Comparison of ENCODE assay signal across 10 cellular contexts in the genomic region with DNA sequence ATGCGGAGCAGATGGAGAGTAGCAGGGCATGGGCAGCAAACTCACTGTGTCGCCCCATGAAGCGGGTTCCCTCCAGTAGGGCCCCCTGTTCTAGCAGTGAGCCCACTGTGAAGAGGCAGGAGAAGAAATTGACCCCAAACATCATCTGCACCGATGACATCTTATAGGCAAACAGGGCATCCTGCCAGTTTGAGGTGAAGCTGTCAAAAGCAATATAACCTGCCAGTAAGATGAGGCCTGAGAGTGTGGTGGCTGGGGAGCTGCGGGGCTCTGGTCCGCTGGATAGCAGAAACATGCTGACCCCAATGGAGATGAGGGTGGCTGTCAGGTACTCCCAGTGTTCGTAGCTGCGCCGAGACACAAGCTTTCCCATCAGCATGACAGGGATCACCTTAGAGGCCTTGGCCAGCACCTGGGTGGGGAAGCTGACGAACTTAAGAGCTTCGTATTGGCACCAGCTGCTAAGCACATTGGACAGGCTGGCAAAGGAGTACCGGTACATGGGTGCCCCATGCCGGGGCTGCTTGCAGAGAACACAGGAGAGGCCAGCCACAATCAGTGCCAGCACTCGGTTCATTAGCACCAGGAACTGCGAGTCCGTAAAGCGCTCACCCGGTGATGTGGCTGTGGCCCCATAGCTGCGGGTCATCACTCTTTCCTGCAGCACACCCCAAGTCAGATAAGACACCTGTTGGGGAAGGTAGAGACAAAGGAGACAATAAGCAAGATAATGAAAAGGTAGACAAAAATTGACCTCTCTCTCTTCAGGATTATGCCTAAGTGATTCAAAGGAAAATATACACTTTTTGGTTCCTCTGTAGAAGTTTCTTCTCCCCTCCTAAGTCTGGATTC. TPM values are rescaled to one million over a fixed set of nuclear protein-coding genes. Genes with fewer than 3 reads are reported as not detected.
DNase-seq lines count a peak whose midpoint lies in the region; ATAC-seq and TF ChIP-seq lines count a peak whose summit lies in the region.
"Had no signal": no experiment of that assay in that cellular context is flagged by ENCODE, and none has a peak within 500 bp of the region (broad histone marks: within the 10 kb centered on the region; RNA-seq: fewer than 3 reads in every experiment).

No MANE protein-coding gene starts in this region.

- peaks cover 50% of the 10 kb centered on the region for H3K4me1 Mint-ChIP-seq in T-helper 1 cell treated with Interleukin-12 subunit alpha and Interleukin-12 subunit beta and Interleukin-4 antibody, amounts not matched to agents 30 μg/mL and 1 μg/mL, for 36 hours (ENCODE audit: low read depth)

- peak overlapping the region; percentile 28 for H3K4me3 ChIP-seq in endocrine pancreas (ENCODE audit: control insufficient read depth, insufficient read depth, low read length)
- H3K4me3 ChIP-seq in transverse colon = no peak overlapping the region
- H3K4me3 ChIP-seq: body of pancreas, ovary had no signal

- H3K4me1 ChIP-seq in endocrine pancreas (ENCODE audit: control insufficient read depth, insufficient read depth, low read length) (no peaks in the 10 kb centered on the region), transverse colon (peaks cover 12 to 19% (median 17%) of the 10 kb centered on the region in 4 donors)

- no peak for DNase-seq in T-helper 1 cell
- DNase-seq in stimulated activated CD4-positive, alpha-beta T cell treated with anti-CD3 and anti-CD28 coated beads, Interleukin-4, amount 100 ng/mL, for 48 hours (ENCODE audit: low read depth in 2 of 2) = peak; percentile 28 to 39
- DNase-seq in transverse colon = no peak

- H3K9ac ChIP-seq in endocrine pancreas (ENCODE audit: control insufficient read depth, insufficient read depth, low read length) = no peak overlapping the region

- WGBS in transverse colon (ENCODE audit: low coverage in 1 of 2), 2 donors = 78 to 80% methylated on average over 2 to 19 of the region's 19 CpGs

- in situ Hi-C loops in transverse colon (cut with MboI; ENCODE audit: low pct_ligation_motif_present in 1 of 4, low pct_unique_long_range_greater_than_20kb in 1 of 4, low sequenced_read_pairs in 3 of 4) = no loop called here

- intact Hi-C loops in transverse colon (cut with DNase I; ENCODE audit: low total_unique reads) = no loop called here

- no peak overlapping the region for H3K27ac ChIP-seq in transverse colon

- no peak for ATAC-seq in HG02840 (IDR thresholded peaks at IDR 0.05; ENCODE audit: low FRiP score, unreplicated experiment)
- no peak for ATAC-seq in HG02610 (IDR thresholded peaks at IDR 0.05; ENCODE audit: unreplicated experiment)
- ATAC-seq: body of pancreas had no signal

- TF ChIP-seq EP300 in transverse colon (IDR thresholded peaks at IDR 0.05; ENCODE audit: low read depth) = no peak

- H3K27me3 Mint-ChIP-seq in T-helper 1 cell treated with Interleukin-12 subunit alpha and Interleukin-12 subunit beta and Interleukin-4 antibody, amounts not matched to agents 30 μg/mL and 1 μg/mL, for 36 hours (ENCODE audit: low read depth) = no peaks in the 10 kb centered on the region

- H3K36me3 ChIP-seq in endocrine pancreas (ENCODE audit: control insufficient read depth, insufficient read depth, low read length) = peaks cover 10% of the 10 kb centered on the region
- peaks cover 0 to 49% (median 25%) of the 10 kb centered on the region in 4 donors for H3K36me3 ChIP-seq in transverse colon

- TF ChIP-seq CTCF in transverse colon (IDR thresholded peaks at IDR 0.05) = no peak

- H3K27ac Mint-ChIP-seq in T-helper 1 cell treated with Interleukin-12 subunit alpha and Interleukin-12 subunit beta and Interleukin-4 antibody, amounts not matched to agents 30 μg/mL and 1 μg/mL, for 36 hours = peak overlapping the region; percentile 80

- H3K4me3 Mint-ChIP-seq in T-helper 1 cell treated with Interleukin-12 subunit alpha and Interleukin-12 subunit beta and Interleukin-4 antibody, amounts not matched to agents 30 μg/mL and 1 μg/mL, for 36 hours = peak overlapping the region; percentile 87

- TF ChIP-seq POLR2A in Raji (IDR thresholded peaks at IDR 0.05; ENCODE audit: insufficient read depth, low read depth, low read length) (peak; percentile 26; the same call in 1 of the 2 replicates), transverse colon (IDR thresholded peaks at IDR 0.05) (no peak)

- no peaks in the 10 kb centered on the region for H3K27me3 ChIP-seq in endocrine pancreas (ENCODE audit: control insufficient read depth, insufficient read depth, low read length)
- H3K27me3 ChIP-seq in transverse colon = no peaks in the 10 kb centered on the region
- H3K27me3 ChIP-seq: body of pancreas, ovary had no signal

- H3K9me3 ChIP-seq in endocrine pancreas (ENCODE audit: control insufficient read depth, low read length) (no peaks in the 10 kb centered on the region), transverse colon (no peaks in the 10 kb centered on the region)
- H3K9me3 ChIP-seq: body of pancreas, ovary had no signal

- peaks cover 73% of the 10 kb centered on the region for H3K36me3 Mint-ChIP-seq in T-helper 1 cell treated with Interleukin-12 subunit alpha and Interleukin-12 subunit beta and Interleukin-4 antibody, amounts not matched to agents 30 μg/mL and 1 μg/mL, for 36 hours (ENCODE audit: low read depth)

- no peaks in the 10 kb centered on the region for H3K9me3 Mint-ChIP-seq in T-helper 1 cell treated with Interleukin-12 subunit alpha and Interleukin-12 subunit beta and Interleukin-4 antibody, amounts not matched to agents 30 μg/mL and 1 μg/mL, for 36 hours

RNA-seq across cellular contexts. Expression of a gene that starts 2.1 kb away (rescaled TPM):
- 10 to 100 TPM in 3 of 4 donors, 1 to 10 TPM in 1; 9.0 to 36.4 (median 22.5) TPM for total RNA-seq in transverse colon

RNA-seq across cellular contexts. Expression of a gene that starts 8.3 kb away (rescaled TPM):
- total RNA-seq in transverse colon = 100 to 1,000 TPM; 105 to 371 (median 242) TPM

RNA-seq across cellular contexts. Expression of a gene that starts 10.2 kb away (rescaled TPM):
- 10 to 100 TPM in 3 of 4 donors, 1 to 10 TPM in 1; 2.6 to 67.3 (median 19.0) TPM for total RNA-seq in transverse colon

RNA-seq across cellular contexts. Expression of a gene that starts 15.1 kb away (rescaled TPM):
- 1 to 10 TPM in 2 of 4 donors, under 1 TPM in 2; 0.14 to 3.8 (median 1.7) TPM for total RNA-seq in transverse colon

RNA-seq across cellular contexts. Expression of a gene that starts 31.8 kb away (rescaled TPM):
- total RNA-seq in transverse colon = 10 to 100 TPM; 25.1 to 45.2 (median 35.6) TPM

Comparison
In these comparisons a context has a peak if more than half of its experiments do, and no peak if none do; other contexts are left out.
1. DNase-seq: peak in stimulated activated CD4-positive, alpha-beta T cell treated with anti-CD3 and anti-CD28 coated beads, Interleukin-4, amount 100 ng/mL, for 48 hours (2 of 2); none in T-helper 1 cell (0 of 5) and transverse colon (single experiment).